In the genomic region with DNA sequence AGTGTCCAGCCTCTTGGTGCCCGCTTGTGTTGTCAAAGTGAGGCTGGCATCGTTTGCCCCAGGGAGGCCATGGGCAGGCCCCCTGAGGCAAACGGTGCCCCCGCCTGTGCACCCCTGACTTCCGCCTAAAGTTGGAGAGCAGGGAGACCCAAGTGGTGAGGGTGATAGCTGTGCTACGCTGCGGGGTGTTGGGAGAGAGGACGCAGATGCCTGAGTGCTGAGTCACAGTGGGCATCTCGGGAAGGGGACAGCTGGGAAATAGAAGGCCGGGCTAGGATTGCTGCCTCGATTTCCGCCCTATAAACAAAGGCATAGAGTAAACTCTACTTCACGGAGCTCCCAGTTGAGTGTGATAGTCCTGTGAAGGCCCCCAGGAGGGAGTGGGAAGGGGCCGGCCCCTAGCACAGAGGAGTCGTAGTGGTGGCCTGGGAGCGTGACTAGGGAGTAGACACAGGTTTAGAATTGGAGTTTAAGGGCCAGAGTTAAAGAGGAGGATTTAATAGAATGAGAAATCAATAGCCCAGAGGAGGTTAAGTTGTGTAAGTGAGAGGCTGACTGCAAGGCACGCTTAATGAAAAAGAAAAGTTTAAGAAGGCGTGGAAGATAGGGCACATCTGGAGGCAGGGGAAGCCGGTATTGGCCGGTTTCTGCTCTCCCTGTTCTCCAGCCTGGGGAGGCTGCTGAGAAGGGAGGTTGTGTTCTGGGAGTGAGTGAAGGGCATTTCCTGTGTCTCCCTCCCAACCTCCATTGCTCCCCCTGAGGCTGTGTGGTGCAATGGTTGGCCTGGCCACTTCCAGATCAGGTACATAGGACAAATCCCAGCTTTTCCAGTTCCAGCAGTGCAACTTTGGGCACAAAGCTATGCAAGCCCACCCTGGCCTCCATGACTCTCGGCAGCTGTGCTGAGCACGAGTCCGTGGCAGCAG, we compare ENCODE assay signal across 15 cellular contexts. TPM values are rescaled to one million over a fixed set of nuclear protein-coding genes. Genes with fewer than 3 reads are reported as not detected.
DNase-seq lines count a peak whose midpoint lies in the region; ATAC-seq and TF ChIP-seq lines count a peak whose summit lies in the region.
"Had no signal": no experiment of that assay in that cellular context is flagged by ENCODE, and none has a peak within 500 bp of the region (broad histone marks: within the 10 kb centered on the region; RNA-seq: fewer than 3 reads in every experiment).

No MANE protein-coding gene starts in this region.

- no peaks in the 10 kb centered on the region for H3K9me3 ChIP-seq in HUES6 (ENCODE audit: control insufficient read depth, insufficient read depth, low read depth, low read length)
- no peaks in the 10 kb centered on the region for H3K9me3 ChIP-seq in fibroblast of lung (ENCODE audit: control insufficient read depth, insufficient read depth, low read depth, low read length)

- CTCF ChIA-PET in activated CD8-positive, alpha-beta T cell treated with anti-CD3 and anti-CD28 coated beads for 36 hours (lab: Charles Lee) = no interaction called here

- no peaks in the 10 kb centered on the region for H3K79me2 ChIP-seq in fibroblast of lung (ENCODE audit: control insufficient read depth, insufficient read depth, low read length)

- H2AFZ ChIP-seq in fibroblast of lung (ENCODE audit: low read length) = peak overlapping the region; percentile 26

- no peaks in the 10 kb centered on the region for H3K36me3 ChIP-seq in HUES6 (ENCODE audit: control insufficient read depth, insufficient read depth, low read length)
- H3K36me3 ChIP-seq in fibroblast of lung (ENCODE audit: control insufficient read depth, insufficient read depth, low read length) = no peaks in the 10 kb centered on the region

- peaks cover 33% of the 10 kb centered on the region for H3K27me3 Mint-ChIP-seq in activated CD8-positive, alpha-beta T cell treated with anti-CD3 and anti-CD28 coated beads for 36 hours

- H3K27ac ChIP-seq in HUES6 (ENCODE audit: low read depth, low read length) (no peak overlapping the region), fibroblast of lung (ENCODE audit: insufficient read depth, low read length) (peak overlapping the region; percentile 54)

- POLR2A ChIA-PET in activated CD8-positive, alpha-beta T cell treated with anti-CD3 and anti-CD28 coated beads for 36 hours (lab: Charles Lee) = interaction anchor here (0.6 kb wide), 1 partner anchor 550 kb away, joined by 3 read pairs; no protein-coding TSS in a partner anchor

- no peak for ATAC-seq in HG02610 (IDR thresholded peaks at IDR 0.05; ENCODE audit: unreplicated experiment)
- ATAC-seq in activated CD8-positive, alpha-beta T cell treated with anti-CD3 and anti-CD28 coated beads for 36 hours = no peak
- ATAC-seq in HG02852 (IDR thresholded peaks at IDR 0.05; ENCODE audit: unreplicated experiment) = no peak

- H3K4me1 Mint-ChIP-seq in activated CD8-positive, alpha-beta T cell treated with anti-CD3 and anti-CD28 coated beads for 36 hours (ENCODE audit: low read depth) = no peaks in the 10 kb centered on the region
- H3K4me1 Mint-ChIP-seq: activated naive CD4-positive, alpha-beta T cell treated with anti-CD3 and anti-CD28 coated beads, Interleukin-2, amount 50 U/mL, for 24 hours had no signal

- H3K27me3 ChIP-seq in HUES6 (ENCODE audit: control insufficient read depth, insufficient read depth, low read length) = peaks cover 46% of the 10 kb centered on the region
- peaks cover 3% of the 10 kb centered on the region for H3K27me3 ChIP-seq in fibroblast of lung (ENCODE audit: control insufficient read depth, insufficient read depth, low read length)

- peak overlapping the region; percentile 4 for H3K4me2 ChIP-seq in fibroblast of lung (ENCODE audit: extremely low read depth, insufficient read depth, low read length)

- H3K4me1 ChIP-seq in HUES6 (ENCODE audit: control insufficient read depth, insufficient read depth, low read length) (peaks cover 23% of the 10 kb centered on the region), fibroblast of lung (ENCODE audit: control insufficient read depth, extremely low read depth, insufficient read depth, low read length) (peaks cover 15% of the 10 kb centered on the region)

- intact Hi-C loops in activated CD8-positive, alpha-beta T cell treated with anti-CD3 and anti-CD28 coated beads for 36 hours (cut with micrococcal nuclease) = loop anchor here (10.0 kb wide), 2 partner anchors 437 to 677 kb away; no protein-coding TSS in a partner anchor

- no peak overlapping the region for H3K4me3 ChIP-seq in HUES6 (ENCODE audit: low read depth, low read length)
- no peak overlapping the region for H3K4me3 ChIP-seq in fibroblast of lung (replicated peaks in 1 of 4; ENCODE audit: control extremely low read depth in 1 of 4, insufficient read depth in 1 of 4, low read depth in 3 of 4, low read length in 4 of 4)

- H3K9ac ChIP-seq in HUES6 (ENCODE audit: low read length) = peak overlapping the region; percentile 19
- peak overlapping the region; percentile 31 for H3K9ac ChIP-seq in fibroblast of lung (ENCODE audit: insufficient read depth, low read length)

- H3K9me3 Mint-ChIP-seq in activated CD8-positive, alpha-beta T cell treated with anti-CD3 and anti-CD28 coated beads for 36 hours = no peaks in the 10 kb centered on the region
- H3K9me3 Mint-ChIP-seq: activated naive CD4-positive, alpha-beta T cell treated with anti-CD3 and anti-CD28 coated beads, Interleukin-2, amount 50 U/mL, for 24 hours; dendritic cell treated with granulocyte-macrophage colony-stimulating factor and Interleukin-4, amounts not matched to agents 40 ng/mL and 50 ng/mL, for 4 days; T-helper 2 cell treated with Interferon-gamma antibody and Interleukin-4, amounts not matched to agents 5 μg/mL and 100 μg/mL, for 36 hours had no signal

- peak in 1 of 2 donors; percentile 28 for TF ChIP-seq CTCF in fibroblast of lung (conservative IDR thresholded peaks at IDR 0.05 in 1 of 2, IDR thresholded peaks at IDR 0.05 in 1 of 2; ENCODE audit: low read depth in 1 of 2, low read length in 2 of 2)
- TF ChIP-seq CTCF in activated CD8-positive, alpha-beta T cell treated with anti-CD3 and anti-CD28 coated beads for 36 hours (IDR thresholded peaks at IDR 0.05) = no peak

- H4K20me1 ChIP-seq in fibroblast of lung (ENCODE audit: control insufficient read depth, extremely low read depth, insufficient read depth, low read length) = no peaks in the 10 kb centered on the region

- no peak overlapping the region for H3K27ac Mint-ChIP-seq in activated CD8-positive, alpha-beta T cell treated with anti-CD3 and anti-CD28 coated beads for 36 hours
- H3K27ac Mint-ChIP-seq: activated naive CD4-positive, alpha-beta T cell treated with anti-CD3 and anti-CD28 coated beads, Interleukin-2, amount 50 U/mL, for 24 hours; dendritic cell treated with granulocyte-macrophage colony-stimulating factor and Interleukin-4, amounts not matched to agents 40 ng/mL and 50 ng/mL, for 4 days; T-helper 2 cell treated with Interferon-gamma antibody and Interleukin-4, amounts not matched to agents 5 μg/mL and 100 μg/mL, for 36 hours had no signal

- no peaks in the 10 kb centered on the region for H3K36me3 Mint-ChIP-seq in activated CD8-positive, alpha-beta T cell treated with anti-CD3 and anti-CD28 coated beads for 36 hours (ENCODE audit: low read depth)
- H3K36me3 Mint-ChIP-seq: activated naive CD4-positive, alpha-beta T cell treated with anti-CD3 and anti-CD28 coated beads, Interleukin-2, amount 50 U/mL, for 24 hours had no signal

- H3K4me3 Mint-ChIP-seq in activated CD8-positive, alpha-beta T cell treated with anti-CD3 and anti-CD28 coated beads for 36 hours = no peak overlapping the region
- H3K4me3 Mint-ChIP-seq: activated naive CD4-positive, alpha-beta T cell treated with anti-CD3 and anti-CD28 coated beads, Interleukin-2, amount 50 U/mL, for 24 hours; dendritic cell treated with granulocyte-macrophage colony-stimulating factor and Interleukin-4, amounts not matched to agents 40 ng/mL and 50 ng/mL, for 4 days; T-helper 2 cell treated with Interferon-gamma antibody and Interleukin-4, amounts not matched to agents 5 μg/mL and 100 μg/mL, for 36 hours had no signal

- DNase-seq in AG08396 (ENCODE audit: low spot score) (peak; percentile 79), fibroblast of lung (ENCODE audit: low read depth in 2 of 2) (peak; percentile 39 to 83), myocyte (ENCODE audit: low read depth) (peak; percentile 90), germinal center (ENCODE audit: low spot score) (no peak)
- no peak for DNase-seq in activated CD8-positive, alpha-beta T cell treated with anti-CD3 and anti-CD28 coated beads for 36 hours
- DNase-seq: kidney glomerular epithelial cell; MM.1S; occipital lobe; stimulated activated CD4-positive, alpha-beta T cell treated with anti-CD3 and anti-CD28 coated beads, Interleukin-1b, Interleukin-23, amount 100 ng/mL, for 48 hours had no signal

RNA-seq across cellular contexts. Expression of a gene that starts 6.1 kb away (rescaled TPM):
- total RNA-seq in fibroblast of lung = 0.17 and 0.77 TPM in 2 replicates
- polyA plus RNA-seq in fibroblast of lung = 0.33 and 1.5 TPM in 2 replicates
- 0.48 and 1.6 TPM in 2 replicates for polyA plus RNA-seq in fibroblast of lung (2012)
- polyA minus RNA-seq in fibroblast of lung (ENCODE audit: low replicate concordance) = 0.82 and 2.8 TPM in 2 replicates
- 0.27 and 0.52 TPM in 2 replicates for total RNA-seq in myocyte
- polyA plus RNA-seq in myocyte (2012) = 0.54 TPM
- total RNA-seq in activated CD8-positive, alpha-beta T cell treated with anti-CD3 and anti-CD28 coated beads for 36 hours = not detected

Comparison
In these comparisons a context has a peak if more than half of its experiments do, and no peak if none do; other contexts are left out.
1. DNase-seq: peak in AG08396 (single experiment), fibroblast of lung (2 of 2) and myocyte (single experiment); none in germinal center (single experiment) and activated CD8-positive, alpha-beta T cell treated with anti-CD3 and anti-CD28 coated beads for 36 hours (single experiment).